In genomic region chr1:19202396-19202795, GRCh38 we compare ENCODE assay signal across 14 cellular contexts. TPM values are rescaled to one million over a fixed set of nuclear protein-coding genes. Genes with fewer than 3 reads are reported as not detected.
DNase-seq lines count a peak whose midpoint lies in the region; ATAC-seq and TF ChIP-seq lines count a peak whose summit lies in the region.
"Had no signal": no experiment of that assay in that cellular context is flagged by ENCODE, and none has a peak within 500 bp of the region (broad histone marks: within the 10 kb centered on the region; RNA-seq: fewer than 3 reads in every experiment).

No MANE protein-coding gene starts in this region.

- H3K27me3 ChIP-seq in liver (ENCODE audit: control insufficient read depth in 4 of 4, insufficient read depth in 4 of 4, low read length in 3 of 4): no peaks in the 10 kb centered on the region
- no peaks in the 10 kb centered on the region for H3K27me3 ChIP-seq in thoracic aorta (replicated peaks; ENCODE audit: insufficient read depth)
- H3K27me3 ChIP-seq: heart right ventricle, right atrium auricular region had no signal

- peak overlapping the region; percentile 39 to 58 for H3K27ac Mint-ChIP-seq in activated naive CD4-positive, alpha-beta T cell treated with anti-CD3 and anti-CD28 coated beads, Interleukin-2, amount 50 U/mL, for 72 hours
- H3K27ac Mint-ChIP-seq in activated naive CD4-positive, alpha-beta T cell treated with anti-CD3 and anti-CD28 coated beads, Interleukin-2, amount 10 ng/mL, durations not matched to agents 7 days and 5 days: no peak overlapping the region
- peak overlapping the region; percentile 25 for H3K27ac Mint-ChIP-seq in activated naive CD8-positive, alpha-beta T cell treated with anti-CD3 and anti-CD28 coated beads, Interleukin-2, amount 50 U/mL, for 24 hours

- peaks cover 6 to 24% of the 10 kb centered on the region in 2 donors for H3K36me3 Mint-ChIP-seq in activated naive CD4-positive, alpha-beta T cell treated with anti-CD3 and anti-CD28 coated beads, Interleukin-2, amount 50 U/mL, for 72 hours
- H3K36me3 Mint-ChIP-seq in activated naive CD4-positive, alpha-beta T cell treated with anti-CD3 and anti-CD28 coated beads, Interleukin-2, amount 10 ng/mL, durations not matched to agents 7 days and 5 days: peaks cover 42% of the 10 kb centered on the region
- H3K36me3 Mint-ChIP-seq in activated naive CD8-positive, alpha-beta T cell treated with anti-CD3 and anti-CD28 coated beads, Interleukin-2, amount 50 U/mL, for 24 hours (ENCODE audit: low read depth): peaks cover 47% of the 10 kb centered on the region

- TF ChIP-seq RAD21 in liver (IDR thresholded peaks at IDR 0.05): no peak

- no peaks in the 10 kb centered on the region for H3K9me3 Mint-ChIP-seq in activated naive CD4-positive, alpha-beta T cell treated with anti-CD3 and anti-CD28 coated beads, Interleukin-2, amount 50 U/mL, for 72 hours
- no peaks in the 10 kb centered on the region for H3K9me3 Mint-ChIP-seq in activated naive CD4-positive, alpha-beta T cell treated with anti-CD3 and anti-CD28 coated beads, Interleukin-2, amount 10 ng/mL, durations not matched to agents 7 days and 5 days
- H3K9me3 Mint-ChIP-seq in activated naive CD8-positive, alpha-beta T cell treated with anti-CD3 and anti-CD28 coated beads, Interleukin-2, amount 50 U/mL, for 24 hours: no peaks in the 10 kb centered on the region

- H3K4me1 Mint-ChIP-seq in activated naive CD4-positive, alpha-beta T cell treated with anti-CD3 and anti-CD28 coated beads, Interleukin-2, amount 10 ng/mL, durations not matched to agents 7 days and 5 days: peaks cover 44% of the 10 kb centered on the region
- peaks cover 57% of the 10 kb centered on the region for H3K4me1 Mint-ChIP-seq in activated naive CD8-positive, alpha-beta T cell treated with anti-CD3 and anti-CD28 coated beads, Interleukin-2, amount 50 U/mL, for 24 hours

- H3K4me3 ChIP-seq in liver (ENCODE audit: low read depth in 1 of 3, low read length in 3 of 3) (no peak overlapping the region), thoracic aorta (no peak overlapping the region)
- H3K4me3 ChIP-seq: heart right ventricle, right atrium auricular region had no signal

- WGBS in liver: 51% methylated on average over 3 of the region's 3 CpGs

- CTCF ChIA-PET in activated naive CD4-positive, alpha-beta T cell treated with anti-CD3 and anti-CD28 coated beads, Interleukin-2, amount 10 ng/mL, durations not matched to agents 7 days and 5 days (lab: Charles Lee): no interaction called here

- H3K9ac ChIP-seq in liver (ENCODE audit: low read depth in 1 of 2, low read length in 2 of 2): no peak overlapping the region

- peaks cover 23 to 53% (median 40%) of the 10 kb centered on the region in 4 donors for H3K4me1 ChIP-seq in liver (ENCODE audit: control insufficient read depth in 4 of 4, insufficient read depth in 4 of 4, low read length in 3 of 4)
- peaks cover 48 to 68% of the 10 kb centered on the region in 2 donors for H3K4me1 ChIP-seq in thoracic aorta (ENCODE audit: control insufficient read depth in 1 of 2, low read depth in 2 of 2)

- no peaks in the 10 kb centered on the region for H3K27me3 Mint-ChIP-seq in activated naive CD4-positive, alpha-beta T cell treated with anti-CD3 and anti-CD28 coated beads, Interleukin-2, amount 10 ng/mL, durations not matched to agents 7 days and 5 days
- no peaks in the 10 kb centered on the region for H3K27me3 Mint-ChIP-seq in activated naive CD8-positive, alpha-beta T cell treated with anti-CD3 and anti-CD28 coated beads, Interleukin-2, amount 50 U/mL, for 24 hours

- H3K27ac ChIP-seq in liver (ENCODE audit: low read depth in 1 of 2, low read length in 2 of 2) (no peak overlapping the region), thoracic aorta (peak overlapping the region; percentile 59 to 66)
- H3K27ac ChIP-seq: right atrium auricular region, WERI-Rb-1 had no signal

- H3K36me3 ChIP-seq in liver (ENCODE audit: control insufficient read depth in 4 of 4, insufficient read depth in 3 of 4, low read depth in 1 of 4, low read length in 3 of 4) (peaks cover 4 to 19% (median 12%) of the 10 kb centered on the region in 4 donors), thoracic aorta (peaks cover 26% of the 10 kb centered on the region)

- H3K4me3 Mint-ChIP-seq in activated naive CD4-positive, alpha-beta T cell treated with anti-CD3 and anti-CD28 coated beads, Interleukin-2, amount 10 ng/mL, durations not matched to agents 7 days and 5 days: no peak overlapping the region
- H3K4me3 Mint-ChIP-seq in activated naive CD8-positive, alpha-beta T cell treated with anti-CD3 and anti-CD28 coated beads, Interleukin-2, amount 50 U/mL, for 24 hours: no peak overlapping the region

- TF ChIP-seq CTCF in liver (IDR thresholded peaks at IDR 0.05; ENCODE audit: low read depth, low read length, missing input control) (no peak), thoracic aorta (IDR thresholded peaks at IDR 0.05) (no peak)

- H3K9me3 ChIP-seq in liver (ENCODE audit: control insufficient read depth in 4 of 4, low read length in 3 of 4) (no peaks in the 10 kb centered on the region), thoracic aorta (no peaks in the 10 kb centered on the region)
- H3K9me3 ChIP-seq: heart right ventricle, right atrium auricular region had no signal

- no peak for DNase-seq in activated naive CD4-positive, alpha-beta T cell treated with anti-CD3 and anti-CD28 coated beads, Interleukin-2, amount 50 U/mL, for 72 hours (ENCODE audit: low spot score in 2 of 2)
- no peak for DNase-seq in activated naive CD4-positive, alpha-beta T cell treated with anti-CD3 and anti-CD28 coated beads, Interleukin-2, amount 10 ng/mL, durations not matched to agents 7 days and 5 days
- DNase-seq in activated naive CD8-positive, alpha-beta T cell treated with anti-CD3 and anti-CD28 coated beads, Interleukin-2, amount 50 U/mL, for 24 hours: no peak
- no peak for DNase-seq in thoracic aorta (ENCODE audit: low spot score)
- DNase-seq in NCI-H524 treated with DMSO at 0.1 percent for 48 hours (lab: John Stamatoyannopoulos, UW): no peak
- DNase-seq in stimulated activated CD4-positive, alpha-beta T cell treated with anti-CD3 and anti-CD28 coated beads, Interleukin-1b, Interleukin-23, amount 100 ng/mL, for 48 hours: no peak
- DNase-seq: activated gamma-delta T cell treated with Interleukin-2 at 50 U/mL for 16 hours, heart right ventricle, NCI-H1436 treated with DMSO at 0.1 percent for 48 hours, RPMI8226, WERI-Rb-1 had no signal

- ATAC-seq in activated naive CD4-positive, alpha-beta T cell treated with anti-CD3 and anti-CD28 coated beads, Interleukin-2, amount 50 U/mL, for 72 hours: peak in 1 of 2 donors; percentile 35
- ATAC-seq in activated naive CD8-positive, alpha-beta T cell treated with anti-CD3 and anti-CD28 coated beads, Interleukin-2, amount 50 U/mL, for 24 hours: no peak
- ATAC-seq in thoracic aorta (ENCODE audit: insufficient number of reproducible peaks, low FRiP score, low read depth) (no peak), GM18861 (IDR thresholded peaks at IDR 0.05; ENCODE audit: unreplicated experiment) (no peak)

TF ChIP-seq in liver, 16 proteins besides CTCF, POLR2A, EP300 and RAD21 (continues in another document):
- TF ChIP-seq GABPA (IDR thresholded peaks at IDR 0.05 in 1 of 2, conservative IDR thresholded peaks at IDR 0.05 in 1 of 2) (no peak), FOXA1 (IDR thresholded peaks at IDR 0.05) (no peak), REST (IDR thresholded peaks at IDR 0.05) (no peak), SP1 (IDR thresholded peaks at IDR 0.05) (peak; percentile 34), FOXA2 (IDR thresholded peaks at IDR 0.05) (no peak)

RNA-seq across cellular contexts. Expression of gene UBR4, which starts 7.7 kb away (rescaled TPM):
- 100 to 1,000 TPM; 156 to 199 TPM for total RNA-seq in activated naive CD4-positive, alpha-beta T cell treated with anti-CD3 and anti-CD28 coated beads, Interleukin-2, amount 50 U/mL, for 72 hours
- total RNA-seq in liver (100 to 1,000 TPM in 1 of 2 donors, 10 to 100 TPM in 1; 97.5 to 156 TPM), thoracic aorta (100 to 1,000 TPM; 231 to 266 TPM)
- polyA plus RNA-seq in liver: 10 to 100 TPM; 45.4 to 76.2 TPM

RNA-seq across cellular contexts. Expression of gene EMC1, which starts 48.9 kb away (rescaled TPM):
- 10 to 100 TPM; 42.2 to 44.4 TPM for total RNA-seq in activated naive CD4-positive, alpha-beta T cell treated with anti-CD3 and anti-CD28 coated beads, Interleukin-2, amount 50 U/mL, for 72 hours
- total RNA-seq in liver (10 to 100 TPM; 16.3 to 33.6 TPM), thoracic aorta (10 to 100 TPM; 39.3 to 63.0 TPM)
- polyA plus RNA-seq in liver: 10 to 100 TPM in 1 of 2 donors, 1 to 10 TPM in 1; 8.0 to 13.4 TPM

RNA-seq across cellular contexts. Expression of gene MRTO4, which starts 49.2 kb away (rescaled TPM):
- 10 to 100 TPM; 60.4 to 83.6 TPM for total RNA-seq in activated naive CD4-positive, alpha-beta T cell treated with anti-CD3 and anti-CD28 coated beads, Interleukin-2, amount 50 U/mL, for 72 hours
- total RNA-seq in liver (1 to 10 TPM; 9.5 to 9.8 TPM), thoracic aorta (10 to 100 TPM in 1 of 2 donors, 1 to 10 TPM in 1; 8.8 to 29.6 TPM)
- 10 to 100 TPM; 10.5 to 11.1 TPM for polyA plus RNA-seq in liver

Comparison
In these comparisons a context has a peak if more than half of its experiments do, and no peak if none do; other contexts are left out.
1. H3K27ac ChIP-seq: peak in thoracic aorta (2 of 2); none in liver (0 of 2).